ENCODE assay signal across 8 cellular contexts in the genomic region with DNA sequence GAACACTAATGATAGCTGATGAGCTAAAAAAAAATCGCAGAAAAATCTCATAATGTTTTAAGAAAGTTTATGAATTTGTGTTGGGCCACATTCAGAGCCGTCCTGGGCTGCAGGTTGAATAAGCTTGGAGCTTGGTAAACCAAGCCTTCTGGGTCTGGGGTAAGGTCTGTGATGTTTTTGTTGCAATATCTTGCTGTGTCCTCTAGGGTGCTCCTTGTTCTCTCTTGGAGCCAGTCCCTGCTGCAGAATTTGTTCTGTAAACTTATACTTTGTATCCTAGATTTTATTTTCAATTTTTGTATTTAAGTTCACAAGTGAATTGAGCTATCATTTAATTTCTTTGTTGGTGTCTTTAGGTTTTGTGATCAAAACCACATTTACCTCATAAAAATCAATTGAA.
DNase-seq lines count a peak whose midpoint lies in the region; ATAC-seq, FAIRE-seq and TF ChIP-seq lines count a peak whose summit lies in the region.

No MANE protein-coding gene starts in this region.

- H3K4me2 ChIP-seq in HCT116 (ENCODE audit: low read length) (no peak overlapping the region), PC-9 (no peak overlapping the region), keratinocyte (ENCODE audit: control insufficient read depth, extremely low read depth, insufficient read depth, low read depth, low read length) (no peak overlapping the region)

- H3K4me3 ChIP-seq in GM12864 (ENCODE audit: low read depth, low read length), result no peak overlapping the region
- H3K4me3 ChIP-seq in HCT116 (replicated peaks in 1 of 2; ENCODE audit: low read depth in 1 of 2, low read length in 2 of 2), result no peak overlapping the region
- no peak overlapping the region for H3K4me3 ChIP-seq in PC-9
- no peak overlapping the region for H3K4me3 ChIP-seq in keratinocyte (ENCODE audit: control insufficient read depth in 2 of 3, extremely low read depth in 1 of 3, insufficient read depth in 2 of 3, low read depth in 1 of 3, low read length in 3 of 3)

- intact Hi-C loops in HCT116 (cut with micrococcal nuclease) (no loop called here), PC-9 (cut with micrococcal nuclease; ENCODE audit: unreplicated experiment) (no loop called here)

- H3K9me1 ChIP-seq in keratinocyte (ENCODE audit: control insufficient read depth, extremely low read depth, insufficient read depth, low read length), result no peaks in the 10 kb centered on the region

- H3K9me3 ChIP-seq in HCT116 (ENCODE audit: control insufficient read depth in 1 of 2, insufficient read depth in 1 of 2, low read depth in 1 of 2, low read length in 2 of 2), result no peaks in the 10 kb centered on the region
- H3K9me3 ChIP-seq in PC-9 (ENCODE audit: insufficient read depth, low read depth), result no peaks in the 10 kb centered on the region
- no peaks in the 10 kb centered on the region for H3K9me3 ChIP-seq in keratinocyte (ENCODE audit: control insufficient read depth, low read depth, low read length)

- dilution Hi-C loops in keratinocyte (cut with MboI; ENCODE audit: extremely low pct_ligation_motif_present, low sequenced_read_pairs), result no loop called here

- peak; percentile 95 for ATAC-seq in HCT116
- ATAC-seq in GM18873 (IDR thresholded peaks at IDR 0.05; ENCODE audit: low FRiP score, unreplicated experiment), result no peak

- DNase-seq in GM12864 (ENCODE audit: low read depth) (no peak), HCT116 (ENCODE audit: low read depth, low spot score) (peak; percentile 28), PC-9 (no peak), keratinocyte (ENCODE audit: low read depth, low spot score) (peak; percentile 26), T-helper 2 cell (no peak), NCI-H1436 treated with DMSO at 0.1 percent for 48 hours (lab: John Stamatoyannopoulos, UW) (no peak)
- no peak for DNase-seq in activated CD4-positive, CD25-positive, alpha-beta regulatory T cell (lab: John Stamatoyannopoulos, UW)

- H3K9me2 ChIP-seq in HCT116 (ENCODE audit: insufficient read depth), result no peaks in the 10 kb centered on the region
- H3K9me2 ChIP-seq in PC-9 (ENCODE audit: insufficient read depth), result no peaks in the 10 kb centered on the region

- RAD21 ChIA-PET in HCT116 (lab: Charles Lee; ENCODE audit: low non-redundant PET in 1 of 2, low total read pairs in 2 of 2, uncharacterized antibody in 2 of 2, unreplicated experiment in 2 of 2), result no interaction called here

- H3K27ac ChIP-seq in HCT116 (ENCODE audit: low read depth, low read length), result no peak overlapping the region
- no peak overlapping the region for H3K27ac ChIP-seq in PC-9
- no peak overlapping the region for H3K27ac ChIP-seq in keratinocyte (ENCODE audit: control insufficient read depth, insufficient read depth, low read length)

- no peaks in the 10 kb centered on the region for H3K79me2 ChIP-seq in HCT116 (ENCODE audit: insufficient read depth, low read length)
- no peaks in the 10 kb centered on the region for H3K79me2 ChIP-seq in PC-9 (ENCODE audit: low read depth)
- H3K79me2 ChIP-seq in keratinocyte (ENCODE audit: control insufficient read depth, insufficient read depth, low read length), result no peaks in the 10 kb centered on the region

- H3K27me3 ChIP-seq in HCT116 (ENCODE audit: insufficient read depth, low read length) (no peaks in the 10 kb centered on the region; the same call in 1 of the 2 replicates), PC-9 (ENCODE audit: insufficient read depth, low read depth) (no peaks in the 10 kb centered on the region), keratinocyte (ENCODE audit: control insufficient read depth, extremely low read depth, insufficient read depth, low read length) (no peaks in the 10 kb centered on the region)

- H3K36me3 ChIP-seq in HCT116 (ENCODE audit: control insufficient read depth in 1 of 2, insufficient read depth in 2 of 2, low read length in 2 of 2), result no peaks in the 10 kb centered on the region
- H3K36me3 ChIP-seq in PC-9 (ENCODE audit: low read depth), result no peaks in the 10 kb centered on the region
- no peaks in the 10 kb centered on the region for H3K36me3 ChIP-seq in keratinocyte (ENCODE audit: control insufficient read depth in 2 of 2, extremely low read depth in 1 of 2, insufficient read depth in 2 of 2, low read length in 2 of 2)

- no peaks in the 10 kb centered on the region for H3K4me1 ChIP-seq in HCT116 (ENCODE audit: control insufficient read depth in 1 of 2, insufficient read depth in 2 of 2, low read length in 2 of 2)
- no peaks in the 10 kb centered on the region for H3K4me1 ChIP-seq in PC-9 (replicated peaks; ENCODE audit: insufficient read depth)
- no peaks in the 10 kb centered on the region for H3K4me1 ChIP-seq in keratinocyte (ENCODE audit: control insufficient read depth, extremely low read depth, insufficient read depth, low read length)

- H3F3A ChIP-seq in PC-9 (ENCODE audit: insufficient read depth, low read depth), result no peaks in the 10 kb centered on the region

- CTCF ChIA-PET in HCT116 (lab: Charles Lee), result interaction anchor here (0.9 to 1.1 kb wide), 2 partner anchors 12 to 45 kb away, joined by 3 to 4 read pairs; no protein-coding TSS in a partner anchor
- CTCF ChIA-PET in PC-9 (lab: Charles Lee), result no interaction called here

- H3K9ac ChIP-seq in HCT116 (ENCODE audit: low read length) (no peak overlapping the region), keratinocyte (ENCODE audit: control insufficient read depth, extremely low read depth, insufficient read depth, low read length) (no peak overlapping the region)

- no peaks in the 10 kb centered on the region for H4K20me1 ChIP-seq in HCT116 (ENCODE audit: insufficient read depth)
- H4K20me1 ChIP-seq in PC-9 (ENCODE audit: insufficient read depth), result no peaks in the 10 kb centered on the region
- H4K20me1 ChIP-seq in keratinocyte (ENCODE audit: control insufficient read depth, extremely low read depth, insufficient read depth, low read length), result no peaks in the 10 kb centered on the region

- POLR2A ChIA-PET in HCT116 (lab: Charles Lee), result no interaction called here
- POLR2A ChIA-PET in PC-9 (lab: Charles Lee; ENCODE audit: unreplicated experiment), result no interaction called here

- no TSS peak for BruUV-seq in HCT116 (replicated peaks; lab: Mats Ljungman, UMichigan)
- BruUV-seq in PC-9 (replicated peaks; lab: Mats Ljungman, UMichigan), result no TSS peak

- H2AFZ ChIP-seq in HCT116 (ENCODE audit: low read depth, low read length, poor library complexity, severe bottlenecking) (no peak overlapping the region), PC-9 (no peak overlapping the region), keratinocyte (ENCODE audit: control insufficient read depth, low read length) (no peak overlapping the region)

- TF ChIP-seq POLR2A in HCT116 (IDR thresholded peaks at IDR 0.05; ENCODE audit: borderline replicate concordance, extremely low read depth, insufficient read depth, insufficient read length), result no peak

- FAIRE-seq in keratinocyte (lab: Jason Lieb, UNC), result no peak

- TF ChIP-seq CTCF in GM12864 (IDR thresholded peaks at IDR 0.05; ENCODE audit: low read depth, low read length, missing control alignments) (peak; percentile 44), HCT116 (IDR thresholded peaks at IDR 0.05 in 2 of 3, conservative IDR thresholded peaks at IDR 0.05 in 1 of 3; ENCODE audit: borderline replicate concordance in 1 of 3, insufficient read depth in 1 of 3, low read depth in 2 of 3, low read length in 2 of 3) (peak; percentile 41 to 56 (median 56); a peak in 5 of 6 replicates), PC-9 (conservative IDR thresholded peaks at IDR 0.05) (peak; percentile 58), keratinocyte (optimal IDR thresholded peaks at IDR 0.05 in 1 of 3, IDR thresholded peaks at IDR 0.05 in 1 of 3, conservative IDR thresholded peaks at IDR 0.05 in 1 of 3; ENCODE audit: extremely low read depth in 1 of 3, insufficient read depth in 2 of 3, low read length in 3 of 3) (peak; percentile 53 to 65 (median 61))

- peak; percentile 68 for TF ChIP-seq RAD21 in HCT116 (IDR thresholded peaks at IDR 0.05; ENCODE audit: low read depth)

TF ChIP-seq in HCT116, 20 proteins besides CTCF, POLR2A, EP300 and RAD21:
- TF ChIP-seq, protein P1, sequence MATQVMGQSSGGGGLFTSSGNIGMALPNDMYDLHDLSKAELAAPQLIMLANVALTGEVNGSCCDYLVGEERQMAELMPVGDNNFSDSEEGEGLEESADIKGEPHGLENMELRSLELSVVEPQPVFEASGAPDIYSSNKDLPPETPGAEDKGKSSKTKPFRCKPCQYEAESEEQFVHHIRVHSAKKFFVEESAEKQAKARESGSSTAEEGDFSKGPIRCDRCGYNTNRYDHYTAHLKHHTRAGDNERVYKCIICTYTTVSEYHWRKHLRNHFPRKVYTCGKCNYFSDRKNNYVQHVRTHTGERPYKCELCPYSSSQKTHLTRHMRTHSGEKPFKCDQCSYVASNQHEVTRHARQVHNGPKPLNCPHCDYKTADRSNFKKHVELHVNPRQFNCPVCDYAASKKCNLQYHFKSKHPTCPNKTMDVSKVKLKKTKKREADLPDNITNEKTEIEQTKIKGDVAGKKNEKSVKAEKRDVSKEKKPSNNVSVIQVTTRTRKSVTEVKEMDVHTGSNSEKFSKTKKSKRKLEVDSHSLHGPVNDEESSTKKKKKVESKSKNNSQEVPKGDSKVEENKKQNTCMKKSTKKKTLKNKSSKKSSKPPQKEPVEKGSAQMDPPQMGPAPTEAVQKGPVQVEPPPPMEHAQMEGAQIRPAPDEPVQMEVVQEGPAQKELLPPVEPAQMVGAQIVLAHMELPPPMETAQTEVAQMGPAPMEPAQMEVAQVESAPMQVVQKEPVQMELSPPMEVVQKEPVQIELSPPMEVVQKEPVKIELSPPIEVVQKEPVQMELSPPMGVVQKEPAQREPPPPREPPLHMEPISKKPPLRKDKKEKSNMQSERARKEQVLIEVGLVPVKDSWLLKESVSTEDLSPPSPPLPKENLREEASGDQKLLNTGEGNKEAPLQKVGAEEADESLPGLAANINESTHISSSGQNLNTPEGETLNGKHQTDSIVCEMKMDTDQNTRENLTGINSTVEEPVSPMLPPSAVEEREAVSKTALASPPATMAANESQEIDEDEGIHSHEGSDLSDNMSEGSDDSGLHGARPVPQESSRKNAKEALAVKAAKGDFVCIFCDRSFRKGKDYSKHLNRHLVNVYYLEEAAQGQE (IDR thresholded peaks at IDR 0.05; ENCODE audit: low read depth), result no peak
- no peak for TF ChIP-seq JUND (IDR thresholded peaks at IDR 0.05)
- TF ChIP-seq, protein P2, sequence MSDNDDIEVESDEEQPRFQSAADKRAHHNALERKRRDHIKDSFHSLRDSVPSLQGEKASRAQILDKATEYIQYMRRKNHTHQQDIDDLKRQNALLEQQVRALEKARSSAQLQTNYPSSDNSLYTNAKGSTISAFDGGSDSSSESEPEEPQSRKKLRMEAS (IDR thresholded peaks at IDR 0.05), result no peak

Comparison
In these comparisons a context has a peak if more than half of its experiments do, and no peak if none do; other contexts are left out.
1. DNase-seq: peak in HCT116 (single experiment) and keratinocyte (single experiment); none in GM12864 (single experiment), PC-9 (0 of 2), activated CD4-positive, CD25-positive, alpha-beta regulatory T cell (0 of 4), T-helper 2 cell (0 of 5) and NCI-H1436 treated with DMSO at 0.1 percent for 48 hours (single experiment).
2. Peak in every context shown above with its lines, with median percentiles within 50 percentile points of each other: CTCF ChIP-seq.